In the genomic region with DNA sequence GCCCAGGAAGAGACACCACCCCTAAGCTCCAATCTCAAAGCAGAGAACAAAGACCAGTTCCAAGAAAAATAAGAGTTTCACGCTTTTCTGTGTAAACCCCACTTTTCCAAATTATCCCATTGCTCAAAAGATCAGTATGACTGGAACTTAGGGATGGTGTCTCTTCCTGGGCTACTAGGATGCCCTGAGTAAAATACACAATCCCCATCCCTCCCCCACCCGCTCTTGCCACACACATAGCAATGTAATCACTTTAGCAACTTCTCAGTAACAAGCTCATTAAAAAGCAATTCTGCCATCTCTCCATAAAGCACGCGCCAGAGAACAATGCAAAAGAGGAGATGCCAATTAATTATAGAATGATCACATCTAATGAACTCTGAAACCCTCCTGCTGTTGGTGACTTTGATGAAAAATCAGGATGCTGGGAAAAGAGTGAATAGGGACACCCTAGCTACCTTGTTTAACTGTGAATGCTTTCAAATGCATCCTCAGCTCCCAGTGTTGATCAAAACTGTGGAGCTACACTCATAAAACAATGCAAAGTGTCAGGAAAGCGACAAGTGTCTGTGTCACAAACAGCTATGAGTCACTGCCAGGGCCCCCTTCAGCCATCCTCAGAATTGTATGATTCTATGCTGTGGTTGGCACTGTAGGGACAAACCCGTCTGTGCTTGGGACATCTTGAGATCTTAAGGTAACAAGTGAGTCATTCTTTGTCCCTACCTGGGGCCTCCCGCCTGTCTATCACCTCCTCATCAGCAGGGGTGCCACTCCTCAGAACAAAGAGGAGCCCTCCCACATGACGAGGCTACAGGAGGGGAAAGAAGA, we compare ENCODE assay signal across 9 cellular contexts. TPM values are rescaled to one million over a fixed set of nuclear protein-coding genes. Genes with fewer than 3 reads are reported as not detected.
DNase-seq lines count a peak whose midpoint lies in the region; ATAC-seq and TF ChIP-seq lines count a peak whose summit lies in the region.
"Had no signal": no experiment of that assay in that cellular context is flagged by ENCODE, and none has a peak within 500 bp of the region (broad histone marks: within the 10 kb centered on the region; RNA-seq: fewer than 3 reads in every experiment).

No MANE protein-coding gene starts in this region.

- H3K27me3 ChIP-seq in SK-N-SH (ENCODE audit: insufficient read depth): no peaks in the 10 kb centered on the region
- no peaks in the 10 kb centered on the region for H3K27me3 ChIP-seq in lower lobe of right lung (ENCODE audit: low read depth)
- H3K27me3 ChIP-seq in MG63: no peaks in the 10 kb centered on the region

- peaks cover 100% of the 10 kb centered on the region for H4K20me1 ChIP-seq in SK-N-SH (ENCODE audit: insufficient read depth)

- peak overlapping the region; percentile 25 for H3K27ac Mint-ChIP-seq in activated T-cell treated with anti-CD3 and anti-CD28 coated beads, Interleukin-2, amount 50 U/mL, for 72 hours

- peaks cover 39 to 43% of the 10 kb centered on the region in 2 experiments for H3K4me1 ChIP-seq in SK-N-SH (ENCODE audit: control insufficient read depth in 1 of 2, insufficient read depth in 2 of 2, low read depth in 1 of 2, low read length in 1 of 2)
- H3K4me1 ChIP-seq in lower lobe of right lung: peaks cover 24% of the 10 kb centered on the region

- CTCF ChIA-PET in SK-N-SH (lab: Yijun Ruan, JAX): interaction anchor here (1.3 to 1.4 kb wide), 2 partner anchors 16 to 322 kb away, joined by 3 to 4 read pairs; no protein-coding TSS in a partner anchor

- H3K79me2 ChIP-seq in SK-N-SH (ENCODE audit: insufficient read depth): peaks cover 99% of the 10 kb centered on the region

- ATAC-seq in SK-N-SH treated with all-trans-retinoic acid at 6 μM for 48 hours: no peak
- peak; percentile 99 for ATAC-seq in activated T-cell treated with anti-CD3 and anti-CD28 coated beads, Interleukin-2, amount 50 U/mL, for 72 hours (replicated peaks in 1 of 2)
- peak; percentile 27 to 49 for ATAC-seq in lower lobe of right lung
- peak; percentile 100 for ATAC-seq in stimulated activated naive CD8-positive, alpha-beta T cell treated with anti-CD3 and anti-CD28 coated beads, Interleukin-15, Interleukin-2, amounts not matched to agents 100 U/mL and 50 U/mL, for 24 hours
- no peak for ATAC-seq in HG03280 (IDR thresholded peaks at IDR 0.05; ENCODE audit: unreplicated experiment)

- H3K9me3 ChIP-seq in SK-N-SH (no peaks in the 10 kb centered on the region), lower lobe of right lung (no peaks in the 10 kb centered on the region), MG63 (peaks cover 6% of the 10 kb centered on the region)

- TF ChIP-seq CTCF in SK-N-SH (IDR thresholded peaks at IDR 0.05): no peak
- TF ChIP-seq CTCF in lower lobe of right lung (IDR thresholded peaks at IDR 0.05): no peak

- H3K9ac ChIP-seq in SK-N-SH: no peak overlapping the region

- H3K27ac ChIP-seq in SK-N-SH (ENCODE audit: low read depth in 2 of 2, low read length in 1 of 2) (peak overlapping the region; percentile 16 to 86; a peak in 3 of 4 replicates), lower lobe of right lung (no peak overlapping the region)

- peaks cover 33% of the 10 kb centered on the region for H3F3A ChIP-seq in SK-N-SH (replicated peaks; ENCODE audit: insufficient read depth)

- no peak for TF ChIP-seq RAD21 in SK-N-SH (IDR thresholded peaks at IDR 0.05; ENCODE audit: low read length)

- H3K9me3 Mint-ChIP-seq in activated T-cell treated with anti-CD3 and anti-CD28 coated beads, Interleukin-2, amount 50 U/mL, for 72 hours: no peaks in the 10 kb centered on the region
- H3K9me3 Mint-ChIP-seq: naive B cell had no signal

- peak overlapping the region; percentile 55 to 70 for H3K4me3 Mint-ChIP-seq in activated T-cell treated with anti-CD3 and anti-CD28 coated beads, Interleukin-2, amount 50 U/mL, for 72 hours

- POLR2A ChIA-PET in SK-N-SH (lab: Yijun Ruan, JAX): interaction anchor here (0.7 to 1.7 kb wide), 2 partner anchors 12 to 43 kb away, joined by 4 read pairs; a partner anchor contains a TSS

- intact Hi-C loops in lower lobe of right lung (cut with DNase I): no loop called here

- peaks cover 24 to 54% of the 10 kb centered on the region in 2 experiments for H3K36me3 ChIP-seq in SK-N-SH (replicated peaks in 1 of 2; ENCODE audit: control insufficient read depth in 1 of 2, insufficient read depth in 2 of 2, low read length in 1 of 2)
- H3K36me3 ChIP-seq in lower lobe of right lung: peaks cover 27% of the 10 kb centered on the region
- peaks cover 44% of the 10 kb centered on the region for H3K36me3 ChIP-seq in MG63

- DNase-seq in SK-N-SH (no peak), lower lobe of right lung (no peak), MG63 (no peak), D341Med (ENCODE audit: low spot score) (no peak)
- DNase-seq in activated T-cell treated with anti-CD3 and anti-CD28 coated beads, Interleukin-2, amount 50 U/mL, for 72 hours: peak; percentile 68 to 85
- peak; percentile 70 for DNase-seq in stimulated activated naive CD8-positive, alpha-beta T cell treated with anti-CD3 and anti-CD28 coated beads, Interleukin-15, Interleukin-2, amounts not matched to agents 100 U/mL and 50 U/mL, for 24 hours
- DNase-seq: naive B cell had no signal

- TF ChIP-seq EP300 in SK-N-SH (IDR thresholded peaks at IDR 0.05; ENCODE audit: borderline replicate concordance in 1 of 2, low read depth in 1 of 2, low read length in 1 of 2): no peak

- no peak overlapping the region for H3K4me3 ChIP-seq in SK-N-SH (ENCODE audit: low read depth in 2 of 2, low read length in 1 of 2)
- H3K4me3 ChIP-seq in lower lobe of right lung: no peak overlapping the region
- H3K4me3 ChIP-seq in MG63: no peak overlapping the region

- H3K9me2 ChIP-seq in SK-N-SH: no peaks in the 10 kb centered on the region

- WGBS in SK-N-SH (ENCODE audit: low lambda C conversion rate): 82% methylated on average over 8 of the region's 8 CpGs

- no peaks in the 10 kb centered on the region for H3K27me3 Mint-ChIP-seq in activated T-cell treated with anti-CD3 and anti-CD28 coated beads, Interleukin-2, amount 50 U/mL, for 72 hours (ENCODE audit: low read depth)
- H3K27me3 Mint-ChIP-seq: naive B cell had no signal

- H3K4me2 ChIP-seq in SK-N-SH: peak overlapping the region; percentile 51; the same call in 1 of the 2 replicates

- no peak overlapping the region for H2AFZ ChIP-seq in SK-N-SH (ENCODE audit: low read depth)

- H3K4me1 Mint-ChIP-seq in activated T-cell treated with anti-CD3 and anti-CD28 coated beads, Interleukin-2, amount 50 U/mL, for 72 hours (ENCODE audit: low read depth): peaks cover 69% of the 10 kb centered on the region

- H3K36me3 Mint-ChIP-seq in activated T-cell treated with anti-CD3 and anti-CD28 coated beads, Interleukin-2, amount 50 U/mL, for 72 hours (ENCODE audit: insufficient read depth in 2 of 2): peaks cover 4% of the 10 kb centered on the region in 2 donors

TF ChIP-seq in SK-N-SH, 30 proteins besides CTCF, POLR2A, EP300 and RAD21:
- no peak for TF ChIP-seq POLR2AphosphoS5 (IDR thresholded peaks at IDR 0.05; ENCODE audit: low read depth, low read length)
- TF ChIP-seq, protein P1, sequence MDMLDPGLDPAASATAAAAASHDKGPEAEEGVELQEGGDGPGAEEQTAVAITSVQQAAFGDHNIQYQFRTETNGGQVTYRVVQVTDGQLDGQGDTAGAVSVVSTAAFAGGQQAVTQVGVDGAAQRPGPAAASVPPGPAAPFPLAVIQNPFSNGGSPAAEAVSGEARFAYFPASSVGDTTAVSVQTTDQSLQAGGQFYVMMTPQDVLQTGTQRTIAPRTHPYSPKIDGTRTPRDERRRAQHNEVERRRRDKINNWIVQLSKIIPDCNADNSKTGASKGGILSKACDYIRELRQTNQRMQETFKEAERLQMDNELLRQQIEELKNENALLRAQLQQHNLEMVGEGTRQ (IDR thresholded peaks at IDR 0.05; ENCODE audit: borderline replicate concordance, low read depth, low read length): no peak
TF ChIP-seq in SK-N-SH: peak in this region for 0.

TF ChIP-seq in SK-N-SH treated with all-trans-retinoic acid at 6 μM for 48 hours, 23 proteins besides CTCF, POLR2A, EP300 and RAD21:
- no peak for TF ChIP-seq ZNF8 (CRISPR knock-in tag; IDR thresholded peaks at IDR 0.05)
- TF ChIP-seq ZNF70 (CRISPR knock-in tag; IDR thresholded peaks at IDR 0.05): no peak
- no peak for TF ChIP-seq ESRRG (CRISPR knock-in tag; IDR thresholded peaks at IDR 0.05)

RNA-seq across cellular contexts. Expression of a gene that starts 42.6 kb away (rescaled TPM):
- 7.5 and 12.8 TPM in 2 replicates for polyA plus RNA-seq in SK-N-SH (2012; rRNA removed)
- polyA plus RNA-seq in SK-N-SH (2012; cell fraction: cytosol; rRNA removed): 4.9 and 5.2 TPM in 2 replicates
- polyA plus RNA-seq in SK-N-SH (2012; cell fraction: nucleus; rRNA removed): 12.9 and 16.8 TPM in 2 replicates
- 10 to 100 TPM; 31.2 to 43.4 TPM for total RNA-seq in activated T-cell treated with anti-CD3 and anti-CD28 coated beads, Interleukin-2, amount 50 U/mL, for 72 hours
- total RNA-seq in lower lobe of right lung: 66.5 TPM
- 6.0 and 7.2 TPM in 2 replicates for total RNA-seq in MG63 (2014; rRNA removed; shearing (Covaris generic); ENCODE audit: low replicate concordance)

Comparison
In these comparisons a context has a peak if more than half of its experiments do, and no peak if none do; other contexts are left out.
1. DNase-seq: peak in activated T-cell treated with anti-CD3 and anti-CD28 coated beads, Interleukin-2, amount 50 U/mL, for 72 hours (2 of 2) and stimulated activated naive CD8-positive, alpha-beta T cell treated with anti-CD3 and anti-CD28 coated beads, Interleukin-15, Interleukin-2, amounts not matched to agents 100 U/mL and 50 U/mL, for 24 hours (single experiment); none in SK-N-SH (single experiment), lower lobe of right lung (single experiment), MG63 (single experiment) and D341Med (single experiment).
2. ATAC-seq: peak in activated T-cell treated with anti-CD3 and anti-CD28 coated beads, Interleukin-2, amount 50 U/mL, for 72 hours (2 of 2), lower lobe of right lung (2 of 2) and stimulated activated naive CD8-positive, alpha-beta T cell treated with anti-CD3 and anti-CD28 coated beads, Interleukin-15, Interleukin-2, amounts not matched to agents 100 U/mL and 50 U/mL, for 24 hours (single experiment); none in SK-N-SH treated with all-trans-retinoic acid at 6 μM for 48 hours (single experiment) and HG03280 (single experiment).